21 cellular contexts compared by ENCODE assay signal in the genomic region with DNA sequence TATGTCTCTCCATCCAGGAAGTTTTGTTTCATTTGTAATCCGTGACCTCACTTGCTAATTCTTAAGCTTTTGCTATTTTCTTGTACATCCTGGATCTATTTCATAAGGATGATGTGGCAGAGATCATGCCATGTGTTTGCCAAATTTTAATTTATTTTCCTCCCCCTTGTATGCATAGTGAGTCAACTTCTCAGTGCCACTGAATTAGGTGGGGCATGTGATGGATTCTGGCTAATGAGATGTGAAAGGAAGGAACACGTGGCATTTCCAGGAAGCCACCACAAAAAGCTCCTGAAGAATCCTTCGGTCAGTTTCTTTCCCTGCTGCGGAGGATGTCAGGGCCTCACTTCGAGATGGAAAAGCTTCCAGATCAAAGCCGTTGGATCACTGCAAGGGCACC.
"Had no signal": no experiment of that assay in that cellular context is flagged by ENCODE, and none has a peak within 500 bp of the region (broad histone marks: within the 10 kb centered on the region; RNA-seq: fewer than 3 reads in every experiment).

No MANE protein-coding gene starts in this region.

- H3K27me3 ChIP-seq: gastrocnemius medialis, left lung, upper lobe of right lung had no signal

- ATAC-seq: activated CD4-positive, alpha-beta T cell treated with anti-CD3 and anti-CD28 coated beads for 36 hours; activated T-cell treated with anti-CD3 and anti-CD28 coated beads, Interleukin-2, amount 50 U/mL, for 4 hours; gastrocnemius medialis; left lung; T-helper 17 cell; upper lobe of right lung had no signal

- H3K4me1 ChIP-seq: gastrocnemius medialis, left lung, upper lobe of right lung had no signal

- H3K4me3 ChIP-seq: gastrocnemius medialis, left lung, lung, upper lobe of right lung had no signal

- H3K36me3 ChIP-seq: gastrocnemius medialis, left lung, upper lobe of right lung had no signal

- H3K27ac ChIP-seq: gastrocnemius medialis, left lung, upper lobe of right lung had no signal

- H3K9me3 ChIP-seq: gastrocnemius medialis, upper lobe of right lung had no signal

- FAIRE-seq: endometrium, kidney had no signal

- DNase-seq: activated B cell treated with CpG ODN at 0.5 μM for 24 hours; activated CD4-positive, alpha-beta T cell treated with anti-CD3 and anti-CD28 coated beads for 36 hours; activated CD4-positive, alpha-beta T cell treated with anti-CD3 and anti-CD28 coated beads, Interleukin-2, amount 50 U/mL, for 4 hours; activated CD8-positive, alpha-beta memory T cell treated with anti-CD3 and anti-CD28 coated beads for 24 hours; activated CD8-positive, alpha-beta memory T cell treated with anti-CD3 and anti-CD28 coated beads, Interleukin-2, amount 50 U/mL, for 4 hours; activated naive CD4-positive, alpha-beta T cell treated with Interleukin-2 at 50 U/mL for 16 hours; activated naive CD8-positive, alpha-beta T cell treated with anti-CD3 and anti-CD28 coated beads for 36 hours; activated T-cell treated with anti-CD3 and anti-CD28 coated beads, Interleukin-2, amount 50 U/mL, for 4 hours; cerebellar nuclear complex; gastrocnemius medialis; kidney; left lung; naive B cell; occipital lobe; stimulated activated CD4-positive, alpha-beta T cell treated with anti-CD3 and anti-CD28 coated beads, Interleukin-4, amount 100 ng/mL, for 24 hours; stimulated activated naive CD4-positive, alpha-beta T cell treated with Interleukin-2 at 50 U/mL for 16 hours; SW 1271; T-helper 17 cell; upper lobe of right lung had no signal
